1 cellular context compared by ENCODE assay signal in genomic region chr7:30807941-30808340, GRCh38. TPM values are rescaled to one million over a fixed set of nuclear protein-coding genes. Genes with fewer than 3 reads are reported as not detected.
"Had no signal": no experiment of that assay in that cellular context is flagged by ENCODE, and none has a peak within 500 bp of the region (broad histone marks: within the 10 kb centered on the region; RNA-seq: fewer than 3 reads in every experiment).

No MANE protein-coding gene starts in this region.

RNA-seq across cellular contexts. Expression of gene INMT, which starts 56.0 kb away (rescaled TPM):
- total RNA-seq: HT-29 had no signal
